In genomic region chr12:34048714-34049113, GRCh38 we compare ENCODE assay signal across 24 cellular contexts.
"Had no signal": no experiment of that assay in that cellular context is flagged by ENCODE, and none has a peak within 500 bp of the region (broad histone marks: within the 10 kb centered on the region; RNA-seq: fewer than 3 reads in every experiment).

No MANE protein-coding gene starts in this region.

- H3K27ac ChIP-seq: colonic mucosa, epithelial cell of prostate, esophagus squamous epithelium, gastrocnemius medialis, heart right ventricle, left lung, lower lobe of right lung had no signal

- H3K27ac Mint-ChIP-seq: dendritic cell treated with granulocyte-macrophage colony-stimulating factor and Interleukin-4, amounts not matched to agents 40 ng/mL and 50 ng/mL, for 4 days; effector memory CD8-positive, alpha-beta T cell; endodermal cell; mesothelial cell of epicardium had no signal

- H3K4me3 Mint-ChIP-seq: dendritic cell treated with granulocyte-macrophage colony-stimulating factor and Interleukin-4, amounts not matched to agents 40 ng/mL and 50 ng/mL, for 4 days; effector memory CD8-positive, alpha-beta T cell; endodermal cell; mesothelial cell of epicardium had no signal

- H3K4me3 ChIP-seq: colonic mucosa, esophagus squamous epithelium, gastrocnemius medialis, heart right ventricle, left lung, lower lobe of right lung, mucosa of descending colon had no signal

- H3K27me3 Mint-ChIP-seq: dendritic cell treated with granulocyte-macrophage colony-stimulating factor and Interleukin-4, amounts not matched to agents 40 ng/mL and 50 ng/mL, for 4 days had no signal

- DNase-seq: colonic mucosa; cortex of kidney; effector CD8-positive, alpha-beta T cell; effector memory CD8-positive, alpha-beta T cell; endodermal cell; erythroblast; esophagus squamous epithelium; foreskin fibroblast; foreskin melanocyte; gastrocnemius medialis; glutamatergic neuron; head of caudate nucleus; heart right ventricle; hippocampal formation; left cardiac atrium; left lung; left ventricle myocardium superior; lower lobe of right lung; mesenchymal stem cell; mucosa of descending colon had no signal

- H3K4me1 Mint-ChIP-seq: endodermal cell, mesothelial cell of epicardium had no signal

- H3K27me3 ChIP-seq: colonic mucosa, esophagus squamous epithelium, gastrocnemius medialis, heart right ventricle, left lung had no signal

- H3K9me3 ChIP-seq: colonic mucosa, gastrocnemius medialis had no signal

- ATAC-seq: effector memory CD8-positive, alpha-beta T cell; esophagus mucosa; gastrocnemius medialis; heart right ventricle; left cardiac atrium; left lung; left ventricle myocardium superior; lower lobe of right lung; mucosa of descending colon had no signal

- H3K4me1 ChIP-seq: colonic mucosa, esophagus squamous epithelium, gastrocnemius medialis, heart right ventricle, left lung, lower lobe of right lung had no signal

- H3K9me3 Mint-ChIP-seq: effector memory CD8-positive, alpha-beta T cell had no signal

- H3K36me3 ChIP-seq: colonic mucosa, esophagus squamous epithelium, gastrocnemius medialis, heart right ventricle, left lung, lower lobe of right lung had no signal
